ENCODE assay signal across 21 cellular contexts in the genomic region with DNA sequence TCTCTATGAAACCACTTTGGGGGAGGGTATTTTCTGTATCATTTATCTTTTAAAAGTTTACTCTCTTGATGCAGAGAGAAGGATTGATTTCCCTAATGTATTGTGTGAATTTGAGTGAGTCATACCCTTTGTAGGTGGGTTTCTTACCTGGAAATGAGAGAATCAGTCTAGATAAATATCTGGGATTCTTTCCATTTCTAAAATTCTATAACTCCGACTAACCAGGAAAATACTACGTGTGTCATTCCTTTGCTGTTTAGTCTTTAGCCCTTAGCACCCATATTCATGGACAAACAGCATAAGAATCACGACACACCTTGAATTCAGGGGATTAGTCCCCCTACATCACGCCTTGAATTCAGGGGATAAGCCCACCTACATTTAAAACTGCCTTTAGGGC.
"Had no signal": no experiment of that assay in that cellular context is flagged by ENCODE, and none has a peak within 500 bp of the region (broad histone marks: within the 10 kb centered on the region; RNA-seq: fewer than 3 reads in every experiment).

No MANE protein-coding gene starts in this region.

- H3K4me3 ChIP-seq: esophagus muscularis mucosa, gastrocnemius medialis, lower lobe of right lung had no signal

- DNase-seq: activated CD4-positive, alpha-beta T cell treated with anti-CD3 and anti-CD28 coated beads, Interleukin-2, amount 10 ng/mL, durations not matched to agents 7 days and 5 days; activated CD4-positive, CD25-positive, alpha-beta regulatory T cell treated with anti-CD3 and anti-CD28 coated beads, Interleukin-2, amount 50 U/mL, for 72 hours; activated CD8-positive, alpha-beta memory T cell treated with anti-CD3 and anti-CD28 coated beads, Interleukin-2, amount 10 ng/mL, durations not matched to agents 7 days and 5 days; activated CD8-positive, alpha-beta T cell treated with anti-CD3 and anti-CD28 coated beads for 36 hours; activated effector memory CD4-positive, alpha-beta T cell treated with anti-CD3 and anti-CD28 coated beads, Interleukin-2, amount 50 U/mL, for 16 hours; activated naive CD4-positive, alpha-beta T cell treated with anti-CD3 and anti-CD28 coated beads, Interleukin-2, amount 50 U/mL, for 16 hours; activated T-cell treated with anti-CD3 and anti-CD28 coated beads for 4 hours; anterior cingulate cortex; brain microvascular endothelial cell; central memory CD4-positive, alpha-beta T cell; effector memory CD4-positive, alpha-beta T cell; gastrocnemius medialis; hippocampal formation; lower lobe of right lung; midbrain; natural killer cell; stimulated activated CD4-positive, alpha-beta T cell treated with anti-CD3 and anti-CD28 coated beads, Interleukin-4, amount 100 ng/mL, for 1 hour; stimulated activated naive CD4-positive, alpha-beta T cell treated with Interleukin-2 at 50 U/mL for 16 hours; T-helper 1 cell; WERI-Rb-1 had no signal

- H3K27ac ChIP-seq: brain microvascular endothelial cell, esophagus muscularis mucosa, gastrocnemius medialis, lower lobe of right lung, WERI-Rb-1 had no signal

- H3K9me3 ChIP-seq: esophagus muscularis mucosa, gastrocnemius medialis, lower lobe of right lung had no signal

- H3K27me3 ChIP-seq: brain microvascular endothelial cell, gastrocnemius medialis had no signal

- H3K4me1 ChIP-seq: esophagus muscularis mucosa, gastrocnemius medialis, lower lobe of right lung had no signal

- H3K36me3 ChIP-seq: brain microvascular endothelial cell, esophagus muscularis mucosa, gastrocnemius medialis, lower lobe of right lung, WERI-Rb-1 had no signal

- ATAC-seq: activated CD8-positive, alpha-beta memory T cell treated with anti-CD3 and anti-CD28 coated beads, Interleukin-2, amount 10 ng/mL, durations not matched to agents 7 days and 5 days; activated CD8-positive, alpha-beta T cell treated with anti-CD3 and anti-CD28 coated beads for 36 hours; gastrocnemius medialis; lower lobe of right lung; natural killer cell had no signal
